In the genomic region with DNA sequence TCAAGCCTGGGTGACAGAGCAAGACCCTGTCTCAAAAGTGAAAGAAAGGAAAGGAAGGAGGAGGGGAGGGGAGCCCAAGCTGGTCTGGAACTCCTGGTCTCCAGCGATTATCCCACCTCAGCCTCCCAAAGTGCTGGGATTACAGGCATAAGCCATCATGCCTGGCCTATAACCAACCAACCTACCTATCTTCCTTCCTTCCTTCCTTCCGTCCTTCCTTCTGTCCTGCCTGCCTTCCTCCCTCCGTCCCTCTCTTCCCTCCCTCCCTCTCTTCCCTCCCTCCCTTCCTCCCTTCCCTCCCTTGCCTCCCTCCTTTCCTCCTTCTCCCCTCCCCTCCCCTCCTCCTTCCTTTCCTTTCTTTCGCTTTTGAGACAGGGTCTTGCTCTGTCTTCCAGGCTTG, we compare ENCODE assay signal across 1 cellular context.
TF ChIP-seq lines count a peak whose summit lies in the region.

No MANE protein-coding gene starts in this region.

TF ChIP-seq in H1, 55 proteins besides CTCF, POLR2A, EP300 and RAD21:
- TF ChIP-seq, protein P1, sequence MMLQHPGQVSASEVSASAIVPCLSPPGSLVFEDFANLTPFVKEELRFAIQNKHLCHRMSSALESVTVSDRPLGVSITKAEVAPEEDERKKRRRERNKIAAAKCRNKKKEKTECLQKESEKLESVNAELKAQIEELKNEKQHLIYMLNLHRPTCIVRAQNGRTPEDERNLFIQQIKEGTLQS (IDR thresholded peaks at IDR 0.05; ENCODE audit: insufficient read depth, low read depth, low read length): no peak
